ENCODE assay signal across 10 cellular contexts in the genomic region with DNA sequence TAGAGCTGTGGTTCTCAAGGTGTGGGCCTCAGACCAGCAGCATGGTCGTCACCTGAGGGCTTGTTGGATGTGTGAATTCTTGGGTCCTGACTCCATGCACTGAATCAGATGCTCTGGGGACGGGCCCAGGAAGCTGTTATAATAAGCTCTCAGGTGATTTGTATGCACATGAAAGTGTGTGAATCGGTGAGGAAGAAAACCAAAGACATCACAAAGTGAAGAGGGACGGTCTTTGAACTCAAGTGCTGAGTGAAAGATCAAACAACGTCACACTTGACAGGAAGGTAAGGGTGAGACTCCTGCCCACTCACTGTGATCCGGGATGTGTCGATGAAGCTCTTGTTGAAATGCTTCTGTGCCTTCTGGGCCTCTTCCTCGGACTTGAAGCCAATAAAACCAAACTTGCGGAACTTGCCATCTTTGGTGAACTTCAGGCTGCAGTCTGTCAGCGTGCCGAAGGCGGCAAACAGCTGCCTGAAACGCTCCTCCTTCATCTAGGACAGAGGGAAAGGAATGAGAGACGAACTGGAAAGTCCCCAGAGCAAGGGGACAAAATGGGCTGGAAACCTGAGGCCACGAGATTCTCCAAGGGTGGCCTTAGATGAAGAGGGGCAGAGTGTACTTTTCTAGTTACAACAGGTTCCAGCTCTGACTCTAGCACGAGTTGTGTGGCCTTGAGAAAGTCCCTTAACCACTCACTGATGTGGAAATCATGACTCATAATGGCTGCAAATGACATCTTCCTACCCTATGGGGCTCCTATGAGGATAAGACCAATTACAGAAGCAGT. TPM values are rescaled to one million over a fixed set of nuclear protein-coding genes. Genes with fewer than 3 reads are reported as not detected.
DNase-seq lines count a peak whose midpoint lies in the region; ATAC-seq and TF ChIP-seq lines count a peak whose summit lies in the region.
"Had no signal": no experiment of that assay in that cellular context is flagged by ENCODE, and none has a peak within 500 bp of the region (broad histone marks: within the 10 kb centered on the region; RNA-seq: fewer than 3 reads in every experiment).

No MANE protein-coding gene starts in this region.

- no peak overlapping the region for H3K27ac ChIP-seq in MM.1S (ENCODE audit: low read length)
- H3K27ac ChIP-seq: cardiac muscle cell had no signal

- H3K27me3 Mint-ChIP-seq in activated T-helper 2 cell treated with anti-CD3 and anti-CD28 coated beads, Interferon-gamma antibody, Interleukin-2, Interleukin-4, amounts not matched to agents 10 μg/mL and 5 μg/mL and 100 μg/mL, durations not matched to agents 14 hours and 24 hours and 36 hours (ENCODE audit: low read depth), result no peaks in the 10 kb centered on the region
- H3K27me3 Mint-ChIP-seq in osteocyte (ENCODE audit: unreplicated experiment) (no peaks in the 10 kb centered on the region), chondrocyte (ENCODE audit: low read depth) (no peaks in the 10 kb centered on the region)

- no peaks in the 10 kb centered on the region for H3K4me1 ChIP-seq in MM.1S (ENCODE audit: low read length)

- H3K36me3 Mint-ChIP-seq in activated T-helper 2 cell treated with anti-CD3 and anti-CD28 coated beads, Interferon-gamma antibody, Interleukin-2, Interleukin-4, amounts not matched to agents 10 μg/mL and 5 μg/mL and 100 μg/mL, durations not matched to agents 14 hours and 24 hours and 36 hours (ENCODE audit: low read depth), result peaks cover 72% of the 10 kb centered on the region
- H3K36me3 Mint-ChIP-seq in osteocyte (ENCODE audit: unreplicated experiment) (peaks cover 30% of the 10 kb centered on the region), chondrocyte (ENCODE audit: low read depth) (peaks cover 23% of the 10 kb centered on the region)

- H3K9me2 ChIP-seq in MM.1S (replicated peaks; ENCODE audit: insufficient read depth, low read length), result no peaks in the 10 kb centered on the region

- peak overlapping the region; percentile 100 for H3K27ac Mint-ChIP-seq in activated T-helper 2 cell treated with anti-CD3 and anti-CD28 coated beads, Interferon-gamma antibody, Interleukin-2, Interleukin-4, amounts not matched to agents 10 μg/mL and 5 μg/mL and 100 μg/mL, durations not matched to agents 14 hours and 24 hours and 36 hours
- H3K27ac Mint-ChIP-seq in osteocyte (ENCODE audit: unreplicated experiment), result no peak overlapping the region
- H3K27ac Mint-ChIP-seq in chondrocyte (ENCODE audit: unreplicated experiment), result no peak overlapping the region

- no peak overlapping the region for H3K4me3 ChIP-seq in MM.1S (ENCODE audit: low read length)
- H3K4me3 ChIP-seq: cardiac muscle cell had no signal

- no peaks in the 10 kb centered on the region for H3K36me3 ChIP-seq in MM.1S (replicated peaks; ENCODE audit: insufficient read depth, low read length)

- peaks cover 47% of the 10 kb centered on the region for H3K4me1 Mint-ChIP-seq in activated T-helper 2 cell treated with anti-CD3 and anti-CD28 coated beads, Interferon-gamma antibody, Interleukin-2, Interleukin-4, amounts not matched to agents 10 μg/mL and 5 μg/mL and 100 μg/mL, durations not matched to agents 14 hours and 24 hours and 36 hours (ENCODE audit: low read depth)
- H3K4me1 Mint-ChIP-seq in osteocyte (ENCODE audit: unreplicated experiment) (peaks cover 19% of the 10 kb centered on the region), chondrocyte (ENCODE audit: low read depth) (peaks cover 27% of the 10 kb centered on the region)

- peaks cover 14% of the 10 kb centered on the region for H3K79me2 ChIP-seq in MM.1S (ENCODE audit: low read length)

- intact Hi-C loops in activated T-helper 2 cell treated with anti-CD3 and anti-CD28 coated beads, Interferon-gamma antibody, Interleukin-2, Interleukin-4, amounts not matched to agents 10 μg/mL and 5 μg/mL and 100 μg/mL, durations not matched to agents 14 hours and 24 hours and 36 hours (cut with micrococcal nuclease), result loop anchor here (10.0 kb wide), 2 partner anchors 627 to 757 kb away; a partner anchor contains a TSS
- intact Hi-C loops in left cardiac atrium (cut with DNase I), result loop anchor here in 1 of 2 donors (10.0 kb wide), 1 partner anchor 543 kb away; no protein-coding TSS in a partner anchor

- H3K27me3 ChIP-seq in MM.1S (replicated peaks; ENCODE audit: insufficient read depth, low read length), result no peaks in the 10 kb centered on the region
- H3K27me3 ChIP-seq: cardiac muscle cell had no signal

- peak overlapping the region; percentile 74 for H3K4me3 Mint-ChIP-seq in activated T-helper 2 cell treated with anti-CD3 and anti-CD28 coated beads, Interferon-gamma antibody, Interleukin-2, Interleukin-4, amounts not matched to agents 10 μg/mL and 5 μg/mL and 100 μg/mL, durations not matched to agents 14 hours and 24 hours and 36 hours (ENCODE audit: low read depth)
- H3K4me3 Mint-ChIP-seq in osteocyte (ENCODE audit: unreplicated experiment) (no peak overlapping the region), chondrocyte (ENCODE audit: unreplicated experiment) (no peak overlapping the region)

- H4K20me1 ChIP-seq in MM.1S (ENCODE audit: insufficient read depth, low read length), result no peaks in the 10 kb centered on the region

- DNase-seq in GM13977 (ENCODE audit: low spot score), result peak; percentile 73
- peak; percentile 30 for DNase-seq in activated T-helper 2 cell treated with anti-CD3 and anti-CD28 coated beads, Interferon-gamma antibody, Interleukin-2, Interleukin-4, amounts not matched to agents 10 μg/mL and 5 μg/mL and 100 μg/mL, durations not matched to agents 14 hours and 24 hours and 36 hours (ENCODE audit: low spot score)
- peak; percentile 41 to 49 for DNase-seq in stimulated activated CD4-positive, alpha-beta T cell treated with anti-CD3 and anti-CD28 coated beads, Interleukin-15, amount 100 ng/mL, for 48 hours (ENCODE audit: low read depth in 2 of 2)
- DNase-seq in left cardiac atrium, result no peak
- no peak for DNase-seq in osteocyte (ENCODE audit: extremely low spot score, unreplicated experiment)
- no peak for DNase-seq in chondrocyte (ENCODE audit: low spot score)
- no peak for DNase-seq in MM.1S
- DNase-seq: posterior cingulate gyrus had no signal

- no peaks in the 10 kb centered on the region for H3K9me3 Mint-ChIP-seq in activated T-helper 2 cell treated with anti-CD3 and anti-CD28 coated beads, Interferon-gamma antibody, Interleukin-2, Interleukin-4, amounts not matched to agents 10 μg/mL and 5 μg/mL and 100 μg/mL, durations not matched to agents 14 hours and 24 hours and 36 hours
- H3K9me3 Mint-ChIP-seq in osteocyte (ENCODE audit: unreplicated experiment), result no peaks in the 10 kb centered on the region
- H3K9me3 Mint-ChIP-seq in chondrocyte (ENCODE audit: low read depth), result no peaks in the 10 kb centered on the region

- ATAC-seq in HG03460 (IDR thresholded peaks at IDR 0.05; ENCODE audit: unreplicated experiment) (peak; percentile 32), left cardiac atrium (no peak)

- H2AFZ ChIP-seq in MM.1S (ENCODE audit: low read length), result no peak overlapping the region

- no peak overlapping the region for H3K9ac ChIP-seq in MM.1S (ENCODE audit: low read length)

- no peak overlapping the region for H3K4me2 ChIP-seq in MM.1S (ENCODE audit: low read depth, low read length)

- no peaks in the 10 kb centered on the region for H3F3A ChIP-seq in MM.1S (ENCODE audit: insufficient read depth, low read length)

- no peak for TF ChIP-seq CTCF in GM13977 (IDR thresholded peaks at IDR 0.05; ENCODE audit: extremely low read depth, insufficient read depth, missing control alignments)
- TF ChIP-seq CTCF in osteocyte (IDR thresholded peaks at IDR 0.05), result no peak
- TF ChIP-seq CTCF in chondrocyte (IDR thresholded peaks at IDR 0.05), result no peak
- no peak for TF ChIP-seq CTCF in MM.1S (IDR thresholded peaks at IDR 0.05; ENCODE audit: low read length)

- in situ Hi-C loops in GM13977 (cut with MboI; ENCODE audit: low pct_unique_long_range_greater_than_20kb, low sequenced_read_pairs, unreplicated experiment), result no loop called here

- no peaks in the 10 kb centered on the region for H3K9me3 ChIP-seq in MM.1S (replicated peaks; ENCODE audit: insufficient read depth, low read length)

RNA-seq across cellular contexts. Expression of a gene that starts 4.0 kb away (rescaled TPM):
- total RNA-seq in activated T-helper 2 cell treated with anti-CD3 and anti-CD28 coated beads, Interferon-gamma antibody, Interleukin-2, Interleukin-4, amounts not matched to agents 10 μg/mL and 5 μg/mL and 100 μg/mL, durations not matched to agents 14 hours and 24 hours and 36 hours, result 89.6 and 96.8 TPM in 2 replicates
- total RNA-seq in left cardiac atrium (10 to 100 TPM; 18.1 to 18.8 TPM), osteocyte (31.1 and 33.6 TPM in 2 replicates), chondrocyte (16.2 to 20.2 TPM (median 18.6 TPM) in 3 replicates)

Comparison
In these comparisons a context has a peak if more than half of its experiments do, and no peak if none do; other contexts are left out.
1. DNase-seq: peak in GM13977 (single experiment), activated T-helper 2 cell treated with anti-CD3 and anti-CD28 coated beads, Interferon-gamma antibody, Interleukin-2, Interleukin-4, amounts not matched to agents 10 μg/mL and 5 μg/mL and 100 μg/mL, durations not matched to agents 14 hours and 24 hours and 36 hours (single experiment) and stimulated activated CD4-positive, alpha-beta T cell treated with anti-CD3 and anti-CD28 coated beads, Interleukin-15, amount 100 ng/mL, for 48 hours (2 of 2); none in left cardiac atrium (single experiment), osteocyte (single experiment), chondrocyte (single experiment) and MM.1S (single experiment).